In the genomic region with DNA sequence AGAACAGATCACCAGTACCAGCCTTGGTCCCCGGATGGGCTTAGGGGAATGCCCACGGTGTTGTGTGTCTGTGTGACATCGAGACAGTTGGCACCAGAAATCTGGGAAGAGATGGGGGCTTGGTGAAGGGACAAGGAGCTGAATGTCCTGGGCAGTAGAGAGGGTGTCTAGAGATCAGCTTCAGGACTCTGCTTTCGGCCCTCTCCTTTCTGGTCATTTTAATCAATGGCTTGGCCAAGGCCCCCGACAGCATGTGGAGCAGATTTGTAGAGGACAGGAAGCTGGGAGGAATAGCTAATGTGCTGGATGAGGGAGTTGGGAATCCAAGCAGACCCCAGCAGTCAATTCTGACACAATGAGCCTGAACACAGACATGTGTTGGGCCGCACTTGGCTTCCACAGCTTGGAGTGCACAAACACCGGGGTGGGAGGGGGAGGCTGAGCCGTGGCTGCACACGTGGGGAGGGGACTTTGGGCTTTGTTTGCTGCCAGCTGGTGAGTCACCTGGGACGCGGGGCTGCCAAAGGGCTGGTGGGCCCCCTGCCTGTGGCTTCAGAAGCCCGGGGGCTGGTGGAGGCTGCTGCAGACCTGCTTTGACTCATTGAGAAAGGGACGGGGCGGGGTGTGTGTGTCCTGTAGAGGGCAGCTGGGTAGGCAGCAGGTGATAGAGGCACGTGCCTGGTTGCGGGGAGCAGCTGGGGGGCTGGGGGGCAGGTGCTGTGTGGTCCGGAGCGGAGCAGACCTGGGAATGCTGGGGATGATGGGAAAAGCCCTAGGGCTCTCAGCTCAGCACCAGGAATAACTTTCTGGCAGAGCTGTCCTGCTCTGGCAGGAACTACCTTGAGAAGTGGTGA, we compare ENCODE assay signal across 10 cellular contexts. TPM values are rescaled to one million over a fixed set of nuclear protein-coding genes. Genes with fewer than 3 reads are reported as not detected.
DNase-seq lines count a peak whose midpoint lies in the region; ATAC-seq, FAIRE-seq and TF ChIP-seq lines count a peak whose summit lies in the region.
"Had no signal": no experiment of that assay in that cellular context is flagged by ENCODE, and none has a peak within 500 bp of the region (broad histone marks: within the 10 kb centered on the region; RNA-seq: fewer than 3 reads in every experiment).

No MANE protein-coding gene starts in this region.

- no peaks in the 10 kb centered on the region for H3K36me3 ChIP-seq in gastroesophageal sphincter
- H3K36me3 ChIP-seq in small intestine (ENCODE audit: control insufficient read depth in 2 of 2, insufficient read depth in 2 of 2, low read length in 2 of 2), result no peaks in the 10 kb centered on the region
- no peaks in the 10 kb centered on the region for H3K36me3 ChIP-seq in colonic mucosa

- peaks cover 0 to 61% (median 11%) of the 10 kb centered on the region in 3 donors for H3K4me1 ChIP-seq in gastroesophageal sphincter
- peaks cover 0 to 12% of the 10 kb centered on the region in 2 donors for H3K4me1 ChIP-seq in small intestine (ENCODE audit: control insufficient read depth in 2 of 2, insufficient read depth in 1 of 2, low read depth in 1 of 2, low read length in 1 of 2)
- no peaks in the 10 kb centered on the region for H3K4me1 ChIP-seq in colonic mucosa

- intact Hi-C loops in colonic mucosa (cut with DNase I), result no loop called here

- WGBS in gastroesophageal sphincter (ENCODE audit: low coverage in 1 of 2), 2 donors, result 30 to 51% methylated on average over 6 of the region's 18 CpGs
- WGBS in small intestine, 3 donors, result 28 to 37% (median 37%) methylated on average over 17 to 18 of the region's 18 CpGs

- no peak overlapping the region for H3K9ac ChIP-seq in colonic mucosa (ENCODE audit: low read depth in 2 of 2, low read length in 2 of 2)

- FAIRE-seq in small intestine (lab: Jason Lieb, UNC), result no peak

- H3K9me3 ChIP-seq in gastroesophageal sphincter (no peaks in the 10 kb centered on the region), small intestine (ENCODE audit: control insufficient read depth, low read depth) (no peaks in the 10 kb centered on the region), colonic mucosa (no peaks in the 10 kb centered on the region)

- H3K27ac ChIP-seq in gastroesophageal sphincter (peak overlapping the region in 3 of 4 donors; percentile 68 to 78 (median 74)), small intestine (ENCODE audit: low read depth in 1 of 2, low read length in 1 of 2) (no peak overlapping the region), colonic mucosa (no peak overlapping the region)

- no peak for TF ChIP-seq POLR2A in gastroesophageal sphincter (IDR thresholded peaks at IDR 0.05)

- H3K4me3 ChIP-seq in gastroesophageal sphincter (no peak overlapping the region), small intestine (ENCODE audit: low read depth in 1 of 2, low read length in 2 of 2) (no peak overlapping the region), colonic mucosa (no peak overlapping the region)
- H3K4me3 ChIP-seq: lung had no signal

- peak in 2 of 3 experiments; percentile 67 to 82 for DNase-seq in NCI-H1417 (lab: John Stamatoyannopoulos, UW)
- DNase-seq in NCI-H1417 treated with DMSO at 0.1 percent for 48 hours (lab: John Stamatoyannopoulos, UW), result no peak
- DNase-seq in NCI-H82 (lab: John Stamatoyannopoulos, UW), result peak; percentile 95
- peak; percentile 40 for DNase-seq in small intestine
- DNase-seq in colonic mucosa, result no peak
- no peak for DNase-seq in KBM-7
- DNase-seq: 8988T had no signal

- no peaks in the 10 kb centered on the region for H3K27me3 ChIP-seq in gastroesophageal sphincter
- no peaks in the 10 kb centered on the region for H3K27me3 ChIP-seq in small intestine (ENCODE audit: control insufficient read depth in 2 of 2, insufficient read depth in 2 of 2, low read length in 2 of 2)
- no peaks in the 10 kb centered on the region for H3K27me3 ChIP-seq in colonic mucosa

- in situ Hi-C loops in KBM-7 (cut with MboI; ENCODE audit: low pct_unique_long_range_greater_than_20kb, low sequenced_read_pairs), result no loop called here

- TF ChIP-seq CTCF in gastroesophageal sphincter (IDR thresholded peaks at IDR 0.05), result no peak
- TF ChIP-seq CTCF in colonic mucosa (IDR thresholded peaks at IDR 0.05), result no peak

- peak; percentile 26 for ATAC-seq in gastroesophageal sphincter
- no peak for ATAC-seq in GM18907 (IDR thresholded peaks at IDR 0.05; ENCODE audit: unreplicated experiment)

- no peak for TF ChIP-seq EP300 in gastroesophageal sphincter (IDR thresholded peaks at IDR 0.05)

RNA-seq across cellular contexts. Expression of a gene that starts 20.9 kb away (rescaled TPM):
- total RNA-seq in gastroesophageal sphincter (1 to 10 TPM in 1 of 4 donors, under 1 TPM in 2, not detected in 1; 0.54 to 1.6 (median 0.62) TPM), colonic mucosa (1 to 10 TPM in 1 of 2 donors, under 1 TPM in 1; 0.50 to 1.1 TPM)
- polyA plus RNA-seq in small intestine, result 1 to 10 TPM in 2 of 3 donors, under 1 TPM in 1; 0.73 to 9.2 (median 8.6) TPM

RNA-seq across cellular contexts. Expression of a gene that starts 59.5 kb away (rescaled TPM):
- total RNA-seq in gastroesophageal sphincter (100 to 1,000 TPM in 3 of 4 donors, 10 to 100 TPM in 1; 60.4 to 170 (median 125) TPM), colonic mucosa (1 to 10 TPM; 3.2 to 9.1 TPM)
- 10 to 100 TPM in 1 of 3 donors, 1 to 10 TPM in 1, under 1 TPM in 1; 0.45 to 26.4 (median 1.6) TPM for polyA plus RNA-seq in small intestine

Comparison
In these comparisons a context has a peak if more than half of its experiments do, and no peak if none do; other contexts are left out.
1. DNase-seq: peak in NCI-H1417 (2 of 3), NCI-H82 (single experiment) and small intestine (single experiment); none in NCI-H1417 treated with DMSO at 0.1 percent for 48 hours (single experiment), colonic mucosa (single experiment) and KBM-7 (single experiment).
2. H3K27ac ChIP-seq: peak in gastroesophageal sphincter (3 of 4); none in small intestine (0 of 2) and colonic mucosa (single experiment).
3. RNA of a gene that starts 59.5 kb away (total RNA-seq): 60.4 to 170 TPM in gastroesophageal sphincter; 3.2 to 9.1 TPM in colonic mucosa; every median in the first group is over 4 times any median in the second.